Comparison of ENCODE assay signal across 12 cellular contexts in genomic region chr12:57130941-57131340, GRCh38. TPM values are rescaled to one million over a fixed set of nuclear protein-coding genes. Genes with fewer than 3 reads are reported as not detected.
DNase-seq lines count a peak whose midpoint lies in the region; ATAC-seq and TF ChIP-seq lines count a peak whose summit lies in the region.
"Had no signal": no experiment of that assay in that cellular context is flagged by ENCODE, and none has a peak within 500 bp of the region (broad histone marks: within the 10 kb centered on the region; RNA-seq: fewer than 3 reads in every experiment).

No MANE protein-coding gene starts in this region.

- TF ChIP-seq CTCF in ascending aorta (IDR thresholded peaks at IDR 0.05) (no peak), right lobe of liver (IDR thresholded peaks at IDR 0.05) (peak in 1 of 4 donors; percentile 20), spleen (IDR thresholded peaks at IDR 0.05 in 8 of 11, conservative IDR thresholded peaks at IDR 0.05 in 3 of 11) (no peak)

- no peak for TF ChIP-seq POLR2A in right lobe of liver (IDR thresholded peaks at IDR 0.05)
- TF ChIP-seq POLR2A in spleen (IDR thresholded peaks at IDR 0.05) = no peak

- ATAC-seq in GM18868 (IDR thresholded peaks at IDR 0.05; ENCODE audit: unreplicated experiment) (peak; percentile 41), right lobe of liver (peak; percentile 37 to 56 (median 50)), HG03280 (IDR thresholded peaks at IDR 0.05; ENCODE audit: unreplicated experiment) (no peak)

- H3K4me1 ChIP-seq in ascending aorta (peaks cover 33 to 64% of the 10 kb centered on the region in 2 donors), right lobe of liver (peaks cover 0 to 65% (median 34%) of the 10 kb centered on the region in 4 donors), spleen (peaks cover 12 to 94% (median 53%) of the 10 kb centered on the region in 6 donors)

- H3K27me3 ChIP-seq in ascending aorta (no peaks in the 10 kb centered on the region), right lobe of liver (no peaks in the 10 kb centered on the region), spleen (replicated peaks in 1 of 7) (peaks cover 0 to 42% (median 14%) of the 10 kb centered on the region in 7 donors)

- H3K36me3 ChIP-seq in ascending aorta = no peaks in the 10 kb centered on the region
- no peaks in the 10 kb centered on the region for H3K36me3 ChIP-seq in right lobe of liver
- no peaks in the 10 kb centered on the region for H3K36me3 ChIP-seq in spleen

- H3K27ac ChIP-seq in ascending aorta = peak overlapping the region; percentile 91 to 99
- H3K27ac ChIP-seq in right lobe of liver = peak overlapping the region; percentile 73 to 96 (median 95)
- H3K27ac ChIP-seq in spleen = peak overlapping the region in 5 of 8 donors; percentile 8 to 90 (median 87)

- 31% methylated on average over 2 of the region's 2 CpGs for WGBS in right lobe of liver (ENCODE audit: insufficient coverage, low coverage, low lambda C conversion rate, missing lambda C conversion rate)
- 55 to 81% (median 72%) methylated on average over 2 of the region's 2 CpGs for WGBS in spleen, 5 donors

- H3K4me3 ChIP-seq in ascending aorta (peak overlapping the region; percentile 88 to 96), right lobe of liver (peak overlapping the region; percentile 71 to 88 (median 80)), spleen (peak overlapping the region in 3 of 8 donors; percentile 5 to 89 (median 67))

- H3K9me3 ChIP-seq in ascending aorta (no peaks in the 10 kb centered on the region), right lobe of liver (no peaks in the 10 kb centered on the region), spleen (no peaks in the 10 kb centered on the region)

- DNase-seq in ascending aorta (ENCODE audit: low spot score in 2 of 2) (no peak), right lobe of liver (peak in 1 of 3 donors; percentile 80), spleen (no peak), hepatic stellate cell (ENCODE audit: low spot score) (no peak), NCI-H524 (lab: John Stamatoyannopoulos, UW) (no peak), MV-4-11 (lab: John Stamatoyannopoulos, UW) (no peak)
- DNase-seq: DND-41, NCI-H2081, nucleus accumbens, RPMI8226 had no signal

- intact Hi-C loops in ascending aorta (cut with DNase I) = no loop called here
- intact Hi-C loops in right lobe of liver (cut with DNase I) = no loop called here
- intact Hi-C loops in spleen (cut with DNase I; ENCODE audit: low total_unique reads) = no loop called here

RNA-seq across cellular contexts. Expression of gene LRP1, which starts 2.7 kb away (rescaled TPM):
- total RNA-seq in ascending aorta (708 TPM), right lobe of liver (100 to 1,000 TPM; 268 to 387 (median 301) TPM), spleen (100 to 1,000 TPM; 103 to 216 (median 181) TPM)
- 10 to 100 TPM in 2 of 3 donors, 1 to 10 TPM in 1; 8.9 to 24.0 (median 13.0) TPM for polyA plus RNA-seq in spleen

RNA-seq across cellular contexts. Expression of gene LRP1-AS, which starts 16.5 kb away (rescaled TPM):
- total RNA-seq in ascending aorta = not detected
- total RNA-seq in right lobe of liver = not detected
- total RNA-seq in spleen = not detected
- not detected for polyA plus RNA-seq in spleen

RNA-seq across cellular contexts. Expression of gene STAT6, which starts 19.8 kb away (rescaled TPM):
- 188 TPM for total RNA-seq in ascending aorta
- 100 to 1,000 TPM in 3 of 6 experiments, 10 to 100 TPM in 3; 61.8 to 108 (median 94.7) TPM for total RNA-seq in right lobe of liver
- total RNA-seq in spleen = 100 to 1,000 TPM; 196 to 336 (median 280) TPM
- 100 to 1,000 TPM; 140 to 312 (median 241) TPM for polyA plus RNA-seq in spleen

RNA-seq across cellular contexts. Expression of gene NAB2, which starts 42.0 kb away (rescaled TPM):
- total RNA-seq in ascending aorta (50.9 TPM), right lobe of liver (10 to 100 TPM in 2 of 6 experiments, 1 to 10 TPM in 4; 6.1 to 13.1 (median 8.9) TPM), spleen (10 to 100 TPM; 14.8 to 25.0 (median 18.2) TPM)
- 10 to 100 TPM in 2 of 3 donors, 1 to 10 TPM in 1; 9.0 to 19.1 (median 13.2) TPM for polyA plus RNA-seq in spleen

RNA-seq across cellular contexts. Expression of gene NEMP1, which starts 52.4 kb away (rescaled TPM):
- total RNA-seq in ascending aorta (7.7 TPM), right lobe of liver (1 to 10 TPM; 3.8 to 6.2 (median 4.8) TPM), spleen (10 to 100 TPM; 13.3 to 17.1 (median 15.3) TPM)
- polyA plus RNA-seq in spleen = 1 to 10 TPM; 4.5 to 5.1 (median 4.7) TPM
